ENCODE assay signal across 1 cellular context in the genomic region with DNA sequence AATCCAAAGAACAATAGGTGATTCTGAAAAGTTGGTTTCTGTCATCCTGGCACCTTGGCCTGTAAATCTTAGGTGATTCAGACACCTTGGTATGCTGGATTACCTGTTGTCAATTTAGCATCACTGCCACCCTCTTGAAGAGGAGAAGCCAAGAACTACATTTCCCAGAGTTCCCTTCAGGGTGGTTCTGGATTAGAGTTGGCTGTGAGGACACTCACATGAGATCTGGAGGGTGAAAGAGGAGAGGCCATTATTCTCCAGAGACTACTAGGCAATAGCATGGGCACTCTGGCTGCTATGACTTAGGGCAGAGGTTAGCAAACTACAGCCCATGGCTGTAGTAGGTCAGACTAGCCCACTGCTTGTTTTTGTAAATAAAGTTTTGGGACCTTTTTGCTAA.
TF ChIP-seq lines count a peak whose summit lies in the region.

No MANE protein-coding gene starts in this region.

TF ChIP-seq in WTC11, 78 proteins besides CTCF, POLR2A, EP300 and RAD21 (continued from another document):
- TF ChIP-seq, protein P1, sequence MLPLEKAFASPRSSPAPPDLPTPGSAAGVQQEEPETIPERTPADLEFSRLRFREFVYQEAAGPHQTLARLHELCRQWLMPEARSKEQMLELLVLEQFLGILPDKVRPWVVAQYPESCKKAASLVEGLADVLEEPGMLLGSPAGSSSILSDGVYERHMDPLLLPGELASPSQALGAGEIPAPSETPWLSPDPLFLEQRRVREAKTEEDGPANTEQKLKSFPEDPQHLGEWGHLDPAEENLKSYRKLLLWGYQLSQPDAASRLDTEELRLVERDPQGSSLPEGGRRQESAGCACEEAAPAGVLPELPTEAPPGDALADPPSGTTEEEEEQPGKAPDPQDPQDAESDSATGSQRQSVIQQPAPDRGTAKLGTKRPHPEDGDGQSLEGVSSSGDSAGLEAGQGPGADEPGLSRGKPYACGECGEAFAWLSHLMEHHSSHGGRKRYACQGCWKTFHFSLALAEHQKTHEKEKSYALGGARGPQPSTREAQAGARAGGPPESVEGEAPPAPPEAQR (CRISPR knock-in tag; IDR thresholded peaks at IDR 0.05): no peak
- no peak for TF ChIP-seq NR3C1 (CRISPR knock-in tag; conservative IDR thresholded peaks at IDR 0.05; ENCODE audit: low read depth)
- no peak for TF ChIP-seq NFATC4 (CRISPR knock-in tag; IDR thresholded peaks at IDR 0.05)
- TF ChIP-seq SOX15 (CRISPR knock-in tag; IDR thresholded peaks at IDR 0.05): no peak
- TF ChIP-seq ELF4 (CRISPR knock-in tag; IDR thresholded peaks at IDR 0.05; ENCODE audit: low read depth): no peak
